Comparison of ENCODE assay signal across 8 cellular contexts in the genomic region with DNA sequence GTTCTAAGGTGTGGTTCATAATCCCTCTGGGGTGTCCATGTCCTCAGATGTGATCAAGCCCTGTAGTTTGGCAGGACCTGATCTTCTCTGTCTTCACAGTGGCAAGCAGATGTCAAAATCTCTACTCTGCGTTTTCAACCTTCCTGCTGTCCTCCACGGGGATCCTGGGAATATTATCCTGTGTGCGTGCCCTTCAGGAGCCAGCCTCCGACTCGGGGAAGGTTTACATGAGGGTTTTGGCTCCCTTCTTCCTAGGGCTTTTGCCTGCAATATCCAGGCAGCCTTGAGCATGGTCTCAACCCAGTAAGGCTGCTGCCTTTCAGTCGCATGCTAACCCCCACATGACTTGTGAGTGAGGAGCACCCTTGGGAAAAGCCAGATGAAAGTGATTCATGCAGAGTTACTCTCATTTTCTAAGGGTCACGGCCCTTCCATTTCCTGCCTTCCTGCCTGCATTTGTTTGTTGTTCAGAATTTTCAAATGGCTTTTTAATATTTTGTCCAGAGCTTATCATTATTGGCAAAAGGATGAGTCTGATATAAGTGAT.
DNase-seq lines count a peak whose midpoint lies in the region; ATAC-seq and TF ChIP-seq lines count a peak whose summit lies in the region.

No MANE protein-coding gene starts in this region.

- whole genome bisulfite sequencing in thyroid gland, 2 donors: 71 to 75% methylated on average over 7 of the region's 7 CpGs

- H3K9me3 ChIP-seq in CD4-positive, alpha-beta T cell (ENCODE audit: control insufficient read depth, low read length): no peaks in the 10 kb centered on the region
- no peaks in the 10 kb centered on the region for H3K9me3 ChIP-seq in thyroid gland

- intact Hi-C loops in CD4-positive, alpha-beta T cell (cut with DNase I, micrococcal nuclease): loop anchor here in 1 of 2 experiments (10.0 kb wide), 2 partner anchors 55 to 105 kb away; no protein-coding TSS in a partner anchor
- intact Hi-C loops in thyroid gland (cut with DNase I): no loop called here

- CTCF ChIA-PET in CD4-positive, alpha-beta T cell (lab: Charles Lee): interaction anchor here (0.8 to 1.5 kb wide), 4 partner anchors 8 to 77 kb away, joined by 3 to 6 read pairs (median 4); no protein-coding TSS in a partner anchor

- H3K4me3 ChIP-seq in thyroid gland (replicated peaks in 1 of 3): no peak overlapping the region

- no peak for TF ChIP-seq CTCF in CD4-positive, alpha-beta T cell (IDR thresholded peaks at IDR 0.05)
- no peak for TF ChIP-seq CTCF in thyroid gland (IDR thresholded peaks at IDR 0.05)

- H3K4me3 Mint-ChIP-seq in CD4-positive, alpha-beta T cell: peak overlapping the region; percentile 83

- POLR2A ChIA-PET in CD4-positive, alpha-beta T cell (lab: Charles Lee): interaction anchor here (0.6 to 3.7 kb wide), 15 partner anchors 8 to 140 kb away, joined by 3 to 57 read pairs (median 5); no protein-coding TSS in a partner anchor

- H3K4me1 ChIP-seq in thyroid gland: peaks cover 6 to 40% of the 10 kb centered on the region in 2 donors

- DNase-seq in CD4-positive, alpha-beta T cell: no peak
- peak in 1 of 2 donors; percentile 72 for DNase-seq in activated naive CD4-positive, alpha-beta T cell treated with anti-CD3 and anti-CD28 coated beads, Interleukin-2, amount 50 U/mL, for 72 hours (ENCODE audit: low spot score in 2 of 2)
- DNase-seq in islet precursor cell (peak; percentile 57), thyroid gland (no peak), NCI-H2107 treated with DMSO at 0.1 percent for 48 hours (lab: John Stamatoyannopoulos, UW; ENCODE audit: unreplicated experiment) (no peak)

- H3K36me3 Mint-ChIP-seq in CD4-positive, alpha-beta T cell (ENCODE audit: low read depth): peaks cover 15% of the 10 kb centered on the region
- peaks cover 44 to 60% of the 10 kb centered on the region in 2 donors for H3K36me3 Mint-ChIP-seq in activated naive CD4-positive, alpha-beta T cell treated with anti-CD3 and anti-CD28 coated beads, Interleukin-2, amount 50 U/mL, for 72 hours

- TF ChIP-seq POLR2A in thyroid gland (IDR thresholded peaks at IDR 0.05): no peak

- H3K4me1 Mint-ChIP-seq in CD4-positive, alpha-beta T cell (ENCODE audit: low read depth): peaks cover 94% of the 10 kb centered on the region

- peak overlapping the region; percentile 64 for H3K27ac ChIP-seq in CD4-positive, alpha-beta T cell (ENCODE audit: low read depth, low read length)
- H3K27ac ChIP-seq in thyroid gland: peak overlapping the region in 2 of 3 donors; percentile 19 to 45

- H3K9me3 Mint-ChIP-seq in CD4-positive, alpha-beta T cell: peaks cover 2% of the 10 kb centered on the region
- peaks cover 9 to 17% of the 10 kb centered on the region in 2 donors for H3K9me3 Mint-ChIP-seq in activated naive CD4-positive, alpha-beta T cell treated with anti-CD3 and anti-CD28 coated beads, Interleukin-2, amount 50 U/mL, for 72 hours

- no peak for ATAC-seq in CD4-positive, alpha-beta T cell (ENCODE audit: poor library complexity)
- ATAC-seq in HG03175 (IDR thresholded peaks at IDR 0.05; ENCODE audit: unreplicated experiment) (peak; percentile 41), GM21381 (IDR thresholded peaks at IDR 0.05; ENCODE audit: unreplicated experiment) (no peak), HG03520 (IDR thresholded peaks at IDR 0.05; ENCODE audit: unreplicated experiment) (no peak)
- ATAC-seq in activated naive CD4-positive, alpha-beta T cell treated with anti-CD3 and anti-CD28 coated beads, Interleukin-2, amount 50 U/mL, for 72 hours: peak; percentile 16 to 52

- no peaks in the 10 kb centered on the region for H3K27me3 ChIP-seq in CD4-positive, alpha-beta T cell (ENCODE audit: control insufficient read depth, insufficient read depth, low read length)
- H3K27me3 ChIP-seq in thyroid gland: no peaks in the 10 kb centered on the region

- H3K27me3 Mint-ChIP-seq in CD4-positive, alpha-beta T cell: no peaks in the 10 kb centered on the region

- H3K36me3 ChIP-seq in thyroid gland: no peaks in the 10 kb centered on the region

- peak overlapping the region; percentile 99 for H3K27ac Mint-ChIP-seq in CD4-positive, alpha-beta T cell
- H3K27ac Mint-ChIP-seq in activated naive CD4-positive, alpha-beta T cell treated with anti-CD3 and anti-CD28 coated beads, Interleukin-2, amount 50 U/mL, for 72 hours: peak overlapping the region; percentile 99

Comparison
In these comparisons a context has a peak if more than half of its experiments do, and no peak if none do; other contexts are left out.
1. ATAC-seq: peak in HG03175 (single experiment) and activated naive CD4-positive, alpha-beta T cell treated with anti-CD3 and anti-CD28 coated beads, Interleukin-2, amount 50 U/mL, for 72 hours (2 of 2); none in CD4-positive, alpha-beta T cell (single experiment), GM21381 (single experiment) and HG03520 (single experiment).